ENCODE assay signal across 18 cellular contexts in the genomic region with DNA sequence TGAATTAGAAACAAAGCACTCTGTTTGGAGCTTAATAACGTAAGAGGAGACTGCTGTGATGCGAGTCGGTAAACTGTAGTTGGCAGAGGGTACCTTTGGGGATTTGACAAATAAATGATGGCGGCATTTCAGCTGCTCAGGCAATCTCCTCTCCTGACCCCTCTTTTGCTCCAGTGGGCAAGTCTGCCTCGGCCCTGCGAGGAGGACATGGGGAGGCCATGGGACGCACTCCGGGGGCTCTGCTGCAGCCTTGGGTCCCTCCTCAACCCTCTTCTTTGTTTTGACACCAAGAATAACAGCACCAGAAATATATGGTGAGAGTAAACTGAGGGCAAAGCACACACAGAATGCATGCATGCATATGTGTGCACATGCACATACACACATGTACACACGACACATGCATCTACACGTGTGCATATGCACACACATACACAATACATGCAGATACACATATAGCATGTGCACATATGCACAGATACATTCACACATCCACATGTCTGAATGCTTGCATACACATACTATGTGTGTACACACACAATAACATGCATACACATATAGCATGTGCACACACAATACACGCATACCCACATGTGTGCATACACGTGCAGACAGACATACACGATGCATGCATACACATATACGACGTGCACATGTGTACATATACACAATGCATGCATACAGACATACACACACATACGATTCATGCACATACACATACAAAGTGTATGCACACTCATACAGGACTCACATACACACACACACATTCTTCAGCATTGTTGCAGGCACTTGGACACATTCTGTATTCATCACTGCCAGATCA. TPM values are rescaled to one million over a fixed set of nuclear protein-coding genes. Genes with fewer than 3 reads are reported as not detected.
DNase-seq lines count a peak whose midpoint lies in the region; FAIRE-seq and TF ChIP-seq lines count a peak whose summit lies in the region.
"Had no signal": no experiment of that assay in that cellular context is flagged by ENCODE, and none has a peak within 500 bp of the region (broad histone marks: within the 10 kb centered on the region; RNA-seq: fewer than 3 reads in every experiment).

No MANE protein-coding gene starts in this region.

- peaks cover 45% of the 10 kb centered on the region for H3K4me1 Mint-ChIP-seq in nephron

- intact Hi-C loops in kidney (cut with DNase I): no loop called here

- TF ChIP-seq CTCF in BE2C (IDR thresholded peaks at IDR 0.05; ENCODE audit: low read depth, low read length) (0 out of 2 replicates have a peak, but pooled peaks have one; percentile 2), OCI-LY1 (IDR thresholded peaks at IDR 0.05; ENCODE audit: low read length) (no peak), kidney (IDR thresholded peaks at IDR 0.05; ENCODE audit: borderline replicate concordance, extremely low read depth, insufficient read depth) (no peak), nephron (IDR thresholded peaks at IDR 0.05; ENCODE audit: unreplicated experiment in 3 of 3) (no peak), WERI-Rb-1 (IDR thresholded peaks at IDR 0.05; ENCODE audit: low read depth, low read length) (no peak)

- no peaks in the 10 kb centered on the region for H3K4me1 ChIP-seq in BE2C
- H3K4me1 ChIP-seq in OCI-LY1 (ENCODE audit: insufficient read depth, low read length, severe bottlenecking): peaks cover 56% of the 10 kb centered on the region
- no peaks in the 10 kb centered on the region for H3K4me1 ChIP-seq in kidney (ENCODE audit: control insufficient read depth in 1 of 2, insufficient read depth in 1 of 2, low read depth in 1 of 2, low read length in 2 of 2)

- H3K9ac ChIP-seq in OCI-LY1 (ENCODE audit: low read length) (peak overlapping the region; percentile 32), kidney (ENCODE audit: low read length in 2 of 2) (no peak overlapping the region)

- H3F3A ChIP-seq in OCI-LY1 (ENCODE audit: insufficient read depth, low read length): no peaks in the 10 kb centered on the region

- H3K36me3 Mint-ChIP-seq in nephron (ENCODE audit: low read depth): no peaks in the 10 kb centered on the region
- H3K36me3 Mint-ChIP-seq: CD8-positive, alpha-beta T cell had no signal

- H3K27me3 ChIP-seq in BE2C (no peaks in the 10 kb centered on the region), OCI-LY1 (ENCODE audit: insufficient read depth, low read length) (no peaks in the 10 kb centered on the region), WERI-Rb-1 (ENCODE audit: insufficient read depth, low read depth, severe bottlenecking) (peaks cover 70% of the 10 kb centered on the region)

- peak overlapping the region; percentile 97 for H3K27ac ChIP-seq in OCI-LY1 (ENCODE audit: low read depth, low read length, poor library complexity, severe bottlenecking)
- no peak overlapping the region for H3K27ac ChIP-seq in kidney (ENCODE audit: low read depth in 2 of 2, low read length in 2 of 2)
- no peak overlapping the region for H3K27ac ChIP-seq in WERI-Rb-1

- peaks cover 48% of the 10 kb centered on the region for H3K9me3 Mint-ChIP-seq in nephron

- H3K36me3 ChIP-seq in BE2C (no peaks in the 10 kb centered on the region), OCI-LY1 (ENCODE audit: insufficient read depth, low read length) (no peaks in the 10 kb centered on the region), kidney (ENCODE audit: control insufficient read depth in 1 of 2, insufficient read depth in 2 of 2, low read length in 2 of 2) (peaks cover 0 to 3% of the 10 kb centered on the region in 2 donors), WERI-Rb-1 (no peaks in the 10 kb centered on the region)

- no peaks in the 10 kb centered on the region for H3K9me2 ChIP-seq in OCI-LY1 (ENCODE audit: low read depth, low read length)

- peak overlapping the region; percentile 13; the same call in 1 of the 2 replicates for H2AFZ ChIP-seq in OCI-LY1 (ENCODE audit: low read length)

- peak overlapping the region in 1 of 3 experiments; percentile 4 for H3K4me3 Mint-ChIP-seq in nephron
- H3K4me3 Mint-ChIP-seq: CD8-positive, alpha-beta T cell; HFFc6 had no signal

- H3K4me3 ChIP-seq in BE2C (ENCODE audit: low read depth, low read length) (no peak overlapping the region), OCI-LY1 (ENCODE audit: low read depth, low read length, poor library complexity, severe bottlenecking) (no peak overlapping the region), kidney (ENCODE audit: low read length in 2 of 2) (no peak overlapping the region), WERI-Rb-1 (ENCODE audit: low read depth, low read length) (no peak overlapping the region)

- H3K27ac Mint-ChIP-seq in nephron: peak overlapping the region in 2 of 3 experiments; percentile 8 to 77
- H3K27ac Mint-ChIP-seq: CD8-positive, alpha-beta T cell; HFFc6 had no signal

- H3K4me2 ChIP-seq in OCI-LY1 (ENCODE audit: low read length): peak overlapping the region; percentile 35; the same call in 1 of the 2 replicates

- FAIRE-seq in kidney (lab: Jason Lieb, UNC): no peak

- peaks cover 17% of the 10 kb centered on the region for H3K27me3 Mint-ChIP-seq in nephron (ENCODE audit: low read depth)

- no peaks in the 10 kb centered on the region for H3K79me2 ChIP-seq in OCI-LY1 (ENCODE audit: insufficient read depth, low read length)

- DNase-seq in BE2C: no peak
- peak; percentile 65 for DNase-seq in kidney
- DNase-seq in activated naive CD4-positive, alpha-beta T cell treated with Interleukin-2 at 50 U/mL for 16 hours: no peak
- no peak for DNase-seq in medulla oblongata (ENCODE audit: extremely low spot score)
- no peak for DNase-seq in Ammon's horn (ENCODE audit: low spot score)
- no peak for DNase-seq in WERI-Rb-1
- DNase-seq: AML-193; CD8-positive, alpha-beta T cell; GF-D8; GOT3; HFFc6; Karpas-422; MV-4-11; NCI-H1417 treated with DMSO at 0.1 percent for 48 hours; NCI-H2029 treated with DMSO at 0.1 percent for 48 hours; NCI-H510A treated with DMSO at 0.1 percent for 48 hours had no signal

- H4K20me1 ChIP-seq in OCI-LY1 (ENCODE audit: insufficient read depth, low read length): no peaks in the 10 kb centered on the region

- H3K9me3 ChIP-seq in BE2C (0 out of 2 replicates have a peak, but pooled peaks cover 4% of the 10 kb centered on the region), OCI-LY1 (ENCODE audit: low read length) (no peaks in the 10 kb centered on the region), kidney (ENCODE audit: control insufficient read depth in 1 of 2, low read length in 2 of 2) (peaks cover 3 to 4% of the 10 kb centered on the region in 2 donors), WERI-Rb-1 (ENCODE audit: severe bottlenecking) (peaks cover 7% of the 10 kb centered on the region)

RNA-seq across cellular contexts. Expression of a gene that starts 24.4 kb away (rescaled TPM):
- polyA plus RNA-seq in BE2C (2012; ENCODE audit: insufficient read depth, insufficient read length, low read depth): not detected
- 23.7 TPM for total RNA-seq in kidney
- polyA plus RNA-seq in kidney (ENCODE audit: insufficient read depth, low read depth, low replicate concordance): not detected
- total RNA-seq: HFFc6 had no signal
